ENCODE assay signal across 1 cellular context in the genomic region with DNA sequence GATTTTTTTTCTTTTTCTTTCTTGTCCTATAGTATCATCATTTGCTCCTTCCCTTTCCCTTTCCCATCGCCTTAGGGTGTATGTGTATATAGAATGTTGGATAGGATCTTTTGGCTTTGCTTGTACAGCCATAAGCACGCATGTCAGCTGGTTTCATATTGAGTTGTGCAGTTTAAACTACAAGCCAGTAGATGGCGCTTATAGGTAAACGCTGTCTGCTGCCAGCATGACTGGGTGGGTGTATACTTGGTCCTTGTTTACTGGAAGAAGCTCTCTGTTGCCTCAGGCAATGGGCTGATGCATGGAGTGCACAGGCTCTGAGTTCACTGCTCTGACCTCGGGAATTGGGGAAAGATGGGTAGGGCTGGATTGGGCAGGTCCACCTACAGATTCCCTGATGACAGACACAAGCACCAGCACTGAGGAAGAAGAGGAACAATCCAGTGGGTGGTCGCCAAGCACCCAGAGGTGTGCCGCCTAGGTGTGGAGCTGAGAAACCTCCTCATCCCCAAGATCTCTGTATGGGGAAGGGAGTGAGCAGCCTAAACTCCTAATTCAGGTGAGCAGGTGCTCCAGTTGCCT.
TF ChIP-seq lines count a peak whose summit lies in the region.

No MANE protein-coding gene starts in this region.

TF ChIP-seq in SK-N-SH treated with all-trans-retinoic acid at 6 μM for 48 hours, 23 proteins besides CTCF, POLR2A, EP300 and RAD21 (continued from another document):
- TF ChIP-seq CSRNP3 (CRISPR knock-in tag; IDR thresholded peaks at IDR 0.05) (no peak), TOX (CRISPR knock-in tag; IDR thresholded peaks at IDR 0.05; ENCODE audit: borderline replicate concordance) (no peak), ZFP30 (CRISPR knock-in tag; IDR thresholded peaks at IDR 0.05) (no peak), ZNF565 (CRISPR knock-in tag; conservative IDR thresholded peaks at IDR 0.05; ENCODE audit: low read depth) (no peak), SNAI2 (CRISPR knock-in tag; IDR thresholded peaks at IDR 0.05) (no peak)
